8 cellular contexts compared by ENCODE assay signal in the genomic region with DNA sequence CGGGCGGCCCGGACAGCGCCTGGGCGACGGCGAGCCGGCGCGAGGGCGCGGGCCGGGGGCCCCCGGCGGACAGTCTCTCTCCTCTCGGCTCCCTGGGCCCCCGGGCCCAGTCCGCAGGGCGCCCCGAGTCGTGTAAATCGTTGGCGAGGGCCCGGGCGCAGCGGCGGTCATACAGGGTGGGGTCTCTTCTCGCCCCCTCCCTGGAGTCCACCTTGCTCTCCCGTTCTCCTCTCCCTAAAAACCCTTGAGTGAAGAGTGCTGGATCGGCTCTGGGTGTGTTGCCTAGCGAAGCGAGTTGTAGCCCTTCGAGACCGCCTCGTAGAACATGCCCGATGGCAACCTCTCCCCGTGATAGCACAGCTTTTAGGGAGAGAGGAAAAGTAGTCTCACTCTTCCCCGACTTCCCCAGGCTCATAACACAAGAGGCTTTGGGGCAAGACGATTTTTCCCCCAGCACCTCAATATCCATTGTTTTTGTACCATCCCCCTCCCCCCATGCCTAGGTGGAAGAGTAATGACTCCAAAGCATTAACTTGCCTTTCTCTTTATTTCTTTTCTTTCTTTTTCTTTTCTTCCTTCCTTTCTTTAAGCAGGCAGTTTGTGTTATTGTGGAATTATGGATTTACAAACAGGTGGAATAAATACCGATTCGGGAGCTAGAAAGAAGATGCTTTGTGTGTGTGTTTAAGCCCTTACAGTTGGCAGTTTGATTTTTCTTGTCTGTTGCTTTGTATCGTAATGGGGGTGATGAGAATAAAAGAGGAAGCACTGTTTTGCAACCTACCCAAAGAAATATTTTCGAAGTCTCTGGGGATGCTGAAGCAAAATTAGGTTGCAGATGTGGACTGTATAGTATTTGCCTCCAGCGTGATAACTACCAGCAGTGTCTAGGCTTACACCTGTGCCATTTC. TPM values are rescaled to one million over a fixed set of nuclear protein-coding genes. Genes with fewer than 3 reads are reported as not detected.
DNase-seq lines count a peak whose midpoint lies in the region; ATAC-seq and TF ChIP-seq lines count a peak whose summit lies in the region.

No MANE protein-coding gene starts in this region.

- peaks cover 53% of the 10 kb centered on the region for H3K4me1 Mint-ChIP-seq in activated T-cell treated with anti-CD3 and anti-CD28 coated beads, Interleukin-2, amount 50 U/mL, for 24 hours (ENCODE audit: low read depth)

- DNase-seq in NCI-H510A treated with DMSO at 0.1 percent for 48 hours (lab: John Stamatoyannopoulos, UW) (peak; percentile 53), foreskin fibroblast (peak in 1 of 2 donors; percentile 42), epidermal melanocyte (ENCODE audit: insufficient read length, low spot score) (no peak)
- no peak for DNase-seq in activated T-cell treated with anti-CD3 and anti-CD28 coated beads, Interleukin-2, amount 50 U/mL, for 24 hours

- H3K9me3 ChIP-seq in BLaER1 (no peaks in the 10 kb centered on the region), neural cell (ENCODE audit: low read length) (no peaks in the 10 kb centered on the region)

- H3K4me3 Mint-ChIP-seq in activated T-cell treated with anti-CD3 and anti-CD28 coated beads, Interleukin-2, amount 50 U/mL, for 24 hours: peak overlapping the region; percentile 87

- peaks cover 54% of the 10 kb centered on the region for H3K4me1 ChIP-seq in BLaER1

- peaks cover 11% of the 10 kb centered on the region for H3K36me3 ChIP-seq in BLaER1
- no peaks in the 10 kb centered on the region for H3K36me3 ChIP-seq in neural cell (ENCODE audit: insufficient read depth, low read length)

- ATAC-seq in GM18867 (IDR thresholded peaks at IDR 0.05; ENCODE audit: unreplicated experiment): peak; percentile 34
- peak; percentile 1 for ATAC-seq in HG03039 (IDR thresholded peaks at IDR 0.05; ENCODE audit: unreplicated experiment)

- H3K79me2 ChIP-seq in neural cell (replicated peaks; ENCODE audit: insufficient read depth, low read length): peaks cover 63% of the 10 kb centered on the region

- no peak for TF ChIP-seq EP300 in neural cell (conservative IDR thresholded peaks at IDR 0.05; ENCODE audit: poor library complexity, severe bottlenecking)

- H3K27ac ChIP-seq in BLaER1 (peak overlapping the region; percentile 100), neural cell (ENCODE audit: low read length) (peak overlapping the region; percentile 78)

- H3K4me2 ChIP-seq in BLaER1: peak overlapping the region; percentile 73
- H3K4me2 ChIP-seq in neural cell (ENCODE audit: low read length): peak overlapping the region; percentile 84

- H3K9me2 ChIP-seq in neural cell (ENCODE audit: insufficient read depth, low read length): no peaks in the 10 kb centered on the region

- H3K9ac ChIP-seq in BLaER1 (peak overlapping the region; percentile 99), neural cell (ENCODE audit: low read length) (peak overlapping the region; percentile 83)

- peaks cover 38% of the 10 kb centered on the region for H3K36me3 Mint-ChIP-seq in activated T-cell treated with anti-CD3 and anti-CD28 coated beads, Interleukin-2, amount 50 U/mL, for 24 hours (ENCODE audit: low read depth)

- H3K27ac Mint-ChIP-seq in activated T-cell treated with anti-CD3 and anti-CD28 coated beads, Interleukin-2, amount 50 U/mL, for 24 hours: peak overlapping the region; percentile 85

- H2AFZ ChIP-seq in neural cell (ENCODE audit: low read depth, low read length): peak overlapping the region; percentile 7

- no peaks in the 10 kb centered on the region for H3K27me3 Mint-ChIP-seq in activated T-cell treated with anti-CD3 and anti-CD28 coated beads, Interleukin-2, amount 50 U/mL, for 24 hours

- H3K9me3 Mint-ChIP-seq in activated T-cell treated with anti-CD3 and anti-CD28 coated beads, Interleukin-2, amount 50 U/mL, for 24 hours: no peaks in the 10 kb centered on the region

- TF ChIP-seq CTCF in foreskin fibroblast (IDR thresholded peaks at IDR 0.05; ENCODE audit: low read depth, low read length) (no peak), neural cell (IDR thresholded peaks at IDR 0.05; ENCODE audit: poor library complexity, severe bottlenecking) (no peak)

- TF ChIP-seq RAD21 in neural cell (conservative IDR thresholded peaks at IDR 0.05): peak; percentile 17

- H3K27me3 ChIP-seq in BLaER1 (no peaks in the 10 kb centered on the region), neural cell (ENCODE audit: insufficient read depth, low read depth, low read length) (no peaks in the 10 kb centered on the region)

- no peaks in the 10 kb centered on the region for H3F3A ChIP-seq in neural cell (ENCODE audit: insufficient read depth, low read length, poor library complexity, severe bottlenecking)

- H3K4me3 ChIP-seq in BLaER1 (peak overlapping the region; percentile 98), foreskin fibroblast (ENCODE audit: low read depth in 1 of 2, low read length in 2 of 2) (peak overlapping the region; percentile 85 to 94), neural cell (ENCODE audit: low read length) (peak overlapping the region; percentile 75)

- H4K20me1 ChIP-seq in BLaER1 (peaks cover 56% of the 10 kb centered on the region), neural cell (ENCODE audit: insufficient read depth) (no peaks in the 10 kb centered on the region)

TF ChIP-seq in neural cell, 6 proteins besides CTCF, POLR2A, EP300 and RAD21:
- peak; percentile 22 for TF ChIP-seq POLR2AphosphoS5 (IDR thresholded peaks at IDR 0.05)
- TF ChIP-seq TAF1 (IDR thresholded peaks at IDR 0.05; ENCODE audit: low read depth): no peak
- no peak for TF ChIP-seq EZH2 (IDR thresholded peaks at IDR 0.05; ENCODE audit: borderline replicate concordance, insufficient read depth, low read length, poor library complexity, severe bottlenecking)
- TF ChIP-seq MXI1 (conservative IDR thresholded peaks at IDR 0.05; ENCODE audit: poor library complexity, severe bottlenecking): no peak
- TF ChIP-seq REST (IDR thresholded peaks at IDR 0.05; ENCODE audit: borderline replicate concordance): peak; percentile 27
- peak; percentile 31 for TF ChIP-seq SMC3 (conservative IDR thresholded peaks at IDR 0.05; ENCODE audit: poor library complexity)

RNA-seq across cellular contexts. Expression of gene SHOC2, which starts 0.8 kb away (rescaled TPM):
- polyA plus RNA-seq in neural cell: 38.2 and 46.0 TPM in 2 replicates
- 163 and 187 TPM in 2 replicates for polyA minus RNA-seq in neural cell

RNA-seq across cellular contexts. Expression of gene BBIP1, which starts 1.2 kb away (rescaled TPM):
- 73.3 and 74.5 TPM in 2 replicates for polyA plus RNA-seq in neural cell
- polyA minus RNA-seq in neural cell: 66.1 and 70.1 TPM in 2 replicates

RNA-seq across cellular contexts. Expression of gene PDCD4, which starts 48.5 kb away (rescaled TPM):
- polyA plus RNA-seq in neural cell: 53.1 and 83.5 TPM in 2 replicates
- polyA minus RNA-seq in neural cell: 62.6 and 84.4 TPM in 2 replicates
